1 cellular context compared by ENCODE assay signal in the genomic region with DNA sequence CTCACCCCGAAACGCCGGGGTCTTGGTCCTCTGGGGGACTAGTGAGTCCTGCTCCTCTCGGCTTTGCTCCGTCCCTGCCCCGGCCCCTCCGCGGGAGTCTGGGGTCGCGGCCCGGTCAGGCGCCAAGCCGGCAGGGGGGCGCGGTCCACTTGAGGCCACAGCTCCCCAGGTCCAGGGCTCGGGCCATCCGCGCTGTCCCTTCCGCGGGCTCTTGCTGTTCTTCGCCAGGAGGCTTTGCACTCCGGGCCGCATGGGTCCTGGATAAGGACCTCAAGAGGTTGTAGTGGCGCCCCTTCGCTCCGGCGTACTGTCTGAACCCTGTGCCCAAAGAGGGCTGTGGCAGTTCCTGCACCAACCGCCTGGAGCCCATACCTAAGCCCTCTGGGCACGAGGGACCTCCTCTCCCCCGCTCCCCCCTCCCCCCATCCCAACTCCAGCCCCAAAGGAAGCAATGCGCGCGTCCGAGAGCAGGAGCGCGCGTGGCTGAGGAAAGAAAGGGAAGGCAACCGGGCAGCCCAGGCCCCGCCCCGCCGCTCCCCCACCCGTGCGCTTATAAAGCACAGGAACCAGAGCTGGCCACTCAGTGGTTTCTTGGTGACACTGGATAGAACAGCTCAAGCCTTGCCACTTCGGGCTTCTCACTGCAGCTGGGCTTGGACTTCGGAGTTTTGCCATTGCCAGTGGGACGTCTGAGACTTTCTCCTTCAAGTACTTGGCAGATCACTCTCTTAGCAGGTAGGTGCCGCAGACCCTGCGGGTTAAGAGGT.
TF ChIP-seq lines count a peak whose summit lies in the region.

A gene with protein sequence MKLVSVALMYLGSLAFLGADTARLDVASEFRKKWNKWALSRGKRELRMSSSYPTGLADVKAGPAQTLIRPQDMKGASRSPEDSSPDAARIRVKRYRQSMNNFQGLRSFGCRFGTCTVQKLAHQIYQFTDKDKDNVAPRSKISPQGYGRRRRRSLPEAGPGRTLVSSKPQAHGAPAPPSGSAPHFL (plus strand): TSS at position 579 of the 767 bp plus-strand sequence. CDS start 628 bp downstream, outside the sequence.

TF ChIP-seq in HepG2, 621 proteins besides CTCF, POLR2A, EP300 and RAD21 (continued from another document and continues in another):
- TF ChIP-seq HDAC6 (IDR thresholded peaks at IDR 0.05; ENCODE audit: low read depth, low read length) (no peak), HOXD1 (CRISPR knock-in tag; IDR thresholded peaks at IDR 0.05) (no peak), ZNF251 (CRISPR knock-in tag; IDR thresholded peaks at IDR 0.05) (no peak), RARA (CRISPR knock-in tag; IDR thresholded peaks at IDR 0.05) (peak; percentile 94), ZNF33A (CRISPR knock-in tag; IDR thresholded peaks at IDR 0.05; ENCODE audit: borderline replicate concordance) (no peak), CBX2 (IDR thresholded peaks at IDR 0.05; ENCODE audit: low read depth, low read length) (no peak), CBX2 (CRISPR knock-in tag; IDR thresholded peaks at IDR 0.05; ENCODE audit: low read depth) (no peak), ZNF337 (CRISPR knock-in tag; IDR thresholded peaks at IDR 0.05; ENCODE audit: borderline replicate concordance, low read depth) (peak; percentile 45; the same call in 1 of the 2 replicates), SYNCRIP (IDR thresholded peaks at IDR 0.05; ENCODE audit: insufficient read depth, low read depth, low read length) (no peak), HNRNPLL (IDR thresholded peaks at IDR 0.05; ENCODE audit: low read depth, low read length, poor library complexity, severe bottlenecking) (no peak), THRA (CRISPR knock-in tag; IDR thresholded peaks at IDR 0.05; ENCODE audit: borderline replicate concordance) (peak; percentile 55), SNRNP70 (IDR thresholded peaks at IDR 0.05; ENCODE audit: low read depth, low read length) (no peak), NCOA2 (CRISPR knock-in tag; IDR thresholded peaks at IDR 0.05) (no peak), TRAFD1 (CRISPR knock-in tag; IDR thresholded peaks at IDR 0.05; ENCODE audit: borderline replicate concordance) (no peak; the same call in 1 of the 2 replicates), ARID5B (CRISPR knock-in tag; IDR thresholded peaks at IDR 0.05) (peak; percentile 26; the same call in 1 of the 2 replicates), ZNF777 (CRISPR knock-in tag; IDR thresholded peaks at IDR 0.05) (no peak), TFAP4 (IDR thresholded peaks at IDR 0.05; ENCODE audit: borderline replicate concordance, low read depth) (peak; percentile 54; the same call in 1 of the 2 replicates), FOXK2 (IDR thresholded peaks at IDR 0.05) (no peak), NFKBIZ (CRISPR knock-in tag; IDR thresholded peaks at IDR 0.05) (peak; percentile 23; the same call in 1 of the 2 replicates), ZNF790 (CRISPR knock-in tag; IDR thresholded peaks at IDR 0.05; ENCODE audit: borderline replicate concordance) (peak; percentile 62; the same call in 1 of the 2 replicates), IKZF4 (CRISPR knock-in tag; IDR thresholded peaks at IDR 0.05; ENCODE audit: borderline replicate concordance, low read depth, not compliant biosample characterization) (peak; percentile 52), ZNF234 (CRISPR knock-in tag; conservative IDR thresholded peaks at IDR 0.05) (no peak), AKNA (CRISPR knock-in tag; IDR thresholded peaks at IDR 0.05; ENCODE audit: borderline replicate concordance) (no peak), ZNF615 (CRISPR knock-in tag; IDR thresholded peaks at IDR 0.05; ENCODE audit: borderline replicate concordance) (no peak), NR2F6 (IDR thresholded peaks at IDR 0.05) (peak; percentile 31; the same call in 1 of the 2 replicates), NR2F6 (CRISPR knock-in tag; IDR thresholded peaks at IDR 0.05) (peak; percentile 62; the same call in 1 of the 2 replicates), PCBP2 (optimal IDR thresholded peaks at IDR 0.05; ENCODE audit: low read depth, low read length, poor library complexity, severe bottlenecking) (peak; percentile 50), TBL1XR1 (IDR thresholded peaks at IDR 0.05; ENCODE audit: borderline replicate concordance, low read length, partially characterized antibody) (peak; percentile 78), ZNF225 (CRISPR knock-in tag; IDR thresholded peaks at IDR 0.05) (no peak), TAF1 (CRISPR knock-in tag; IDR thresholded peaks at IDR 0.05) (peak; percentile 92)
- TF ChIP-seq, protein P1, sequence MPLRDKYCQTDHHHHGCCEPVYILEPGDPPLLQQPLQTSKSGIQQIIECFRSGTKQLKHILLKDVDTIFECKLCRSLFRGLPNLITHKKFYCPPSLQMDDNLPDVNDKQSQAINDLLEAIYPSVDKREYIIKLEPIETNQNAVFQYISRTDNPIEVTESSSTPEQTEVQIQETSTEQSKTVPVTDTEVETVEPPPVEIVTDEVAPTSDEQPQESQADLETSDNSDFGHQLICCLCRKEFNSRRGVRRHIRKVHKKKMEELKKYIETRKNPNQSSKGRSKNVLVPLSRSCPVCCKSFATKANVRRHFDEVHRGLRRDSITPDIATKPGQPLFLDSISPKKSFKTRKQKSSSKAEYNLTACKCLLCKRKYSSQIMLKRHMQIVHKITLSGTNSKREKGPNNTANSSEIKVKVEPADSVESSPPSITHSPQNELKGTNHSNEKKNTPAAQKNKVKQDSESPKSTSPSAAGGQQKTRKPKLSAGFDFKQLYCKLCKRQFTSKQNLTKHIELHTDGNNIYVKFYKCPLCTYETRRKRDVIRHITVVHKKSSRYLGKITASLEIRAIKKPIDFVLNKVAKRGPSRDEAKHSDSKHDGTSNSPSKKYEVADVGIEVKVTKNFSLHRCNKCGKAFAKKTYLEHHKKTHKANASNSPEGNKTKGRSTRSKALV (CRISPR knock-in tag; IDR thresholded peaks at IDR 0.05), result 0 out of 2 replicates have a peak, but pooled peaks have one; percentile 79
- TF ChIP-seq, protein P2, sequence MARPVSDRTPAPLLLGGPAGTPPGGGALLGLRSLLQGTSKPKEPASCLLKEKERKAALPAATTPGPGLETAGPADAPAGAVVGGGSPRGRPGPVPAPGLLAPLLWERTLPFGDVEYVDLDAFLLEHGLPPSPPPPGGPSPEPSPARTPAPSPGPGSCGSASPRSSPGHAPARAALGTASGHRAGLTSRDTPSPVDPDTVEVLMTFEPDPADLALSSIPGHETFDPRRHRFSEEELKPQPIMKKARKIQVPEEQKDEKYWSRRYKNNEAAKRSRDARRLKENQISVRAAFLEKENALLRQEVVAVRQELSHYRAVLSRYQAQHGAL (CRISPR knock-in tag; IDR thresholded peaks at IDR 0.05; ENCODE audit: not compliant biosample characterization), result no peak
- TF ChIP-seq, protein P3, sequence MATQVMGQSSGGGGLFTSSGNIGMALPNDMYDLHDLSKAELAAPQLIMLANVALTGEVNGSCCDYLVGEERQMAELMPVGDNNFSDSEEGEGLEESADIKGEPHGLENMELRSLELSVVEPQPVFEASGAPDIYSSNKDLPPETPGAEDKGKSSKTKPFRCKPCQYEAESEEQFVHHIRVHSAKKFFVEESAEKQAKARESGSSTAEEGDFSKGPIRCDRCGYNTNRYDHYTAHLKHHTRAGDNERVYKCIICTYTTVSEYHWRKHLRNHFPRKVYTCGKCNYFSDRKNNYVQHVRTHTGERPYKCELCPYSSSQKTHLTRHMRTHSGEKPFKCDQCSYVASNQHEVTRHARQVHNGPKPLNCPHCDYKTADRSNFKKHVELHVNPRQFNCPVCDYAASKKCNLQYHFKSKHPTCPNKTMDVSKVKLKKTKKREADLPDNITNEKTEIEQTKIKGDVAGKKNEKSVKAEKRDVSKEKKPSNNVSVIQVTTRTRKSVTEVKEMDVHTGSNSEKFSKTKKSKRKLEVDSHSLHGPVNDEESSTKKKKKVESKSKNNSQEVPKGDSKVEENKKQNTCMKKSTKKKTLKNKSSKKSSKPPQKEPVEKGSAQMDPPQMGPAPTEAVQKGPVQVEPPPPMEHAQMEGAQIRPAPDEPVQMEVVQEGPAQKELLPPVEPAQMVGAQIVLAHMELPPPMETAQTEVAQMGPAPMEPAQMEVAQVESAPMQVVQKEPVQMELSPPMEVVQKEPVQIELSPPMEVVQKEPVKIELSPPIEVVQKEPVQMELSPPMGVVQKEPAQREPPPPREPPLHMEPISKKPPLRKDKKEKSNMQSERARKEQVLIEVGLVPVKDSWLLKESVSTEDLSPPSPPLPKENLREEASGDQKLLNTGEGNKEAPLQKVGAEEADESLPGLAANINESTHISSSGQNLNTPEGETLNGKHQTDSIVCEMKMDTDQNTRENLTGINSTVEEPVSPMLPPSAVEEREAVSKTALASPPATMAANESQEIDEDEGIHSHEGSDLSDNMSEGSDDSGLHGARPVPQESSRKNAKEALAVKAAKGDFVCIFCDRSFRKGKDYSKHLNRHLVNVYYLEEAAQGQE (IDR thresholded peaks at IDR 0.05; ENCODE audit: borderline replicate concordance in 1 of 2, low read depth in 1 of 2, low read length in 2 of 2), result peak in 1 of 2 experiments; percentile 77; a peak in 2 of 4 replicates
